ENCODE assay signal across 16 cellular contexts in genomic region chr2:216563646-216564045, GRCh38.
DNase-seq lines count a peak whose midpoint lies in the region; ATAC-seq and TF ChIP-seq lines count a peak whose summit lies in the region.
"Had no signal": no experiment of that assay in that cellular context is flagged by ENCODE, and none has a peak within 500 bp of the region (broad histone marks: within the 10 kb centered on the region; RNA-seq: fewer than 3 reads in every experiment).

No MANE protein-coding gene starts in this region.

- H3K27me3 ChIP-seq in brain microvascular endothelial cell (replicated peaks), result no peaks in the 10 kb centered on the region
- H3K27me3 ChIP-seq in left ventricle myocardium inferior (ENCODE audit: low read depth), result no peaks in the 10 kb centered on the region

- H3K4me3 Mint-ChIP-seq in nephron, result peak overlapping the region in 1 of 3 experiments; percentile 26
- H3K4me3 Mint-ChIP-seq: CD14-positive monocyte; CD8-positive, alpha-beta memory T cell; HFFc6 had no signal

- H3K27me3 Mint-ChIP-seq in nephron (ENCODE audit: low read depth), result no peaks in the 10 kb centered on the region

- peaks cover 60% of the 10 kb centered on the region for H3K4me1 Mint-ChIP-seq in nephron
- H3K4me1 Mint-ChIP-seq: CD14-positive monocyte; CD8-positive, alpha-beta memory T cell had no signal

- H3K27ac Mint-ChIP-seq in nephron, result peak overlapping the region; percentile 52 to 97 (median 94)
- H3K27ac Mint-ChIP-seq: HFFc6 had no signal

- no peak overlapping the region for H3K4me3 ChIP-seq in brain microvascular endothelial cell (ENCODE audit: low read depth, low read length)
- H3K4me3 ChIP-seq in left ventricle myocardium inferior, result no peak overlapping the region

- TF ChIP-seq CTCF in brain microvascular endothelial cell (IDR thresholded peaks at IDR 0.05; ENCODE audit: low read depth, low read length, missing control alignments) (no peak), nephron (IDR thresholded peaks at IDR 0.05; ENCODE audit: unreplicated experiment in 3 of 3) (no peak), left ventricle myocardium inferior (IDR thresholded peaks at IDR 0.05; ENCODE audit: borderline replicate concordance) (no peak)

- H3K9me3 ChIP-seq in left ventricle myocardium inferior (replicated peaks), result no peaks in the 10 kb centered on the region
- H3K9me3 ChIP-seq: Caco-2 had no signal

- peaks cover 15% of the 10 kb centered on the region for H3K9me3 Mint-ChIP-seq in nephron
- H3K9me3 Mint-ChIP-seq: CD8-positive, alpha-beta memory T cell; HFFc6 had no signal

- peak overlapping the region; percentile 49 for H3K27ac ChIP-seq in brain microvascular endothelial cell
- no peak overlapping the region for H3K27ac ChIP-seq in left ventricle myocardium inferior (replicated peaks)
- H3K27ac ChIP-seq: 22Rv1 had no signal

- in situ Hi-C loops in brain microvascular endothelial cell (cut with HindIII; ENCODE audit: low pct_ligation_motif_present, low sequenced_read_pairs), result no loop called here

- no peak for ATAC-seq in HG02678 (IDR thresholded peaks at IDR 0.05; ENCODE audit: unreplicated experiment)

- peak; percentile 63 for DNase-seq in EH (ENCODE audit: low read depth)
- peak; percentile 43 for DNase-seq in brain microvascular endothelial cell
- peak; percentile 57 for DNase-seq in fibroblast of peridontal ligament (ENCODE audit: extremely low read depth)
- no peak for DNase-seq in left ventricle myocardium inferior
- DNase-seq in germinal center (ENCODE audit: low spot score), result no peak
- DNase-seq in T-helper 9 cell, result no peak
- DNase-seq: Caco-2; CD8-positive, alpha-beta memory T cell; DND-41; GF-D8; HCEC 1CT; HFFc6 had no signal

- peaks cover 4% of the 10 kb centered on the region for H3K36me3 Mint-ChIP-seq in nephron (ENCODE audit: low read depth)
- H3K36me3 Mint-ChIP-seq: CD14-positive monocyte had no signal

- H3K36me3 ChIP-seq in brain microvascular endothelial cell (replicated peaks) (no peaks in the 10 kb centered on the region), left ventricle myocardium inferior (no peaks in the 10 kb centered on the region)

- intact Hi-C loops in left ventricle myocardium inferior (cut with micrococcal nuclease), result no loop called here

- H3K4me1 ChIP-seq in left ventricle myocardium inferior, result peaks cover 14% of the 10 kb centered on the region
- H3K4me1 ChIP-seq: Caco-2 had no signal

Comparison
In these comparisons a context has a peak if more than half of its experiments do, and no peak if none do; other contexts are left out.
1. DNase-seq: peak in EH (single experiment), brain microvascular endothelial cell (single experiment) and fibroblast of peridontal ligament (single experiment); none in left ventricle myocardium inferior (single experiment), germinal center (single experiment) and T-helper 9 cell (single experiment).